14 cellular contexts compared by ENCODE assay signal in genomic region chr7:25726180-25726579, GRCh38.
DNase-seq lines count a peak whose midpoint lies in the region; ATAC-seq, FAIRE-seq and TF ChIP-seq lines count a peak whose summit lies in the region.
"Had no signal": no experiment of that assay in that cellular context is flagged by ENCODE, and none has a peak within 500 bp of the region (broad histone marks: within the 10 kb centered on the region; RNA-seq: fewer than 3 reads in every experiment).

No MANE protein-coding gene starts in this region.

- H3K4me2 ChIP-seq in Karpas-422 (ENCODE audit: low read depth, low read length, poor library complexity, severe bottlenecking) (no peak overlapping the region), K562 (ENCODE audit: insufficient read depth, low read length) (no peak overlapping the region; the same call in 1 of the 2 replicates)

- H2AFZ ChIP-seq in Karpas-422 (ENCODE audit: low read length): no peak overlapping the region
- H2AFZ ChIP-seq in K562 (ENCODE audit: low read depth, low read length): peak overlapping the region; percentile 69

- H3K79me2 ChIP-seq in Karpas-422 (ENCODE audit: low read length) (no peaks in the 10 kb centered on the region), K562 (ENCODE audit: control insufficient read depth, insufficient read depth, low read length) (no peaks in the 10 kb centered on the region)

- POLR2A ChIA-PET in K562 (lab: Yijun Ruan, JAX): interaction anchor here (0.6 kb wide), 1 partner anchor 262 kb away, joined by 3 read pairs; no protein-coding TSS in a partner anchor
- POLR2A ChIA-PET in activated CD4-positive, alpha-beta T cell treated with anti-CD3 and anti-CD28 coated beads, Interleukin-2, amount 10 ng/mL, durations not matched to agents 7 days and 5 days (lab: Charles Lee): no interaction called here
- POLR2A ChIA-PET in activated CD4-positive, alpha-beta memory T cell treated with anti-CD3 and anti-CD28 coated beads for 36 hours (lab: Charles Lee): no interaction called here

- no peaks in the 10 kb centered on the region for H3K9me3 Mint-ChIP-seq in nephron
- H3K9me3 Mint-ChIP-seq in activated CD4-positive, alpha-beta T cell treated with anti-CD3 and anti-CD28 coated beads, Interleukin-2, amount 10 ng/mL, durations not matched to agents 7 days and 5 days: no peaks in the 10 kb centered on the region
- H3K9me3 Mint-ChIP-seq in activated CD4-positive, alpha-beta memory T cell treated with anti-CD3 and anti-CD28 coated beads for 36 hours: no peaks in the 10 kb centered on the region
- H3K9me3 Mint-ChIP-seq: activated T-helper 1 cell treated with anti-CD3 and anti-CD28 coated beads, Interleukin-12 subunit alpha, Interleukin-12 subunit beta, Interleukin-2, Interleukin-4 antibody, amounts not matched to agents 30 ng/mL and 10 ng/mL and 1 ng/mL, durations not matched to agents 14 hours and 24 hours and 36 hours had no signal

- no peaks in the 10 kb centered on the region for H4K20me1 ChIP-seq in Karpas-422 (ENCODE audit: insufficient read depth, low read depth, low read length)
- H4K20me1 ChIP-seq in K562 (replicated peaks; ENCODE audit: control insufficient read depth, insufficient read depth, low read length): no peaks in the 10 kb centered on the region

- no peak for FAIRE-seq in K562 (lab: Jason Lieb, UNC)

- no peak for TF ChIP-seq POLR2A in K562 (conservative IDR thresholded peaks at IDR 0.05)
- no peak for TF ChIP-seq POLR2A in testis (IDR thresholded peaks at IDR 0.05)

- H3K4me3 Mint-ChIP-seq in nephron: peak overlapping the region; percentile 20 to 45 (median 43)
- no peak overlapping the region for H3K4me3 Mint-ChIP-seq in activated CD4-positive, alpha-beta T cell treated with anti-CD3 and anti-CD28 coated beads, Interleukin-2, amount 10 ng/mL, durations not matched to agents 7 days and 5 days
- no peak overlapping the region for H3K4me3 Mint-ChIP-seq in activated CD4-positive, alpha-beta memory T cell treated with anti-CD3 and anti-CD28 coated beads for 36 hours
- H3K4me3 Mint-ChIP-seq: activated T-helper 1 cell treated with anti-CD3 and anti-CD28 coated beads, Interleukin-12 subunit alpha, Interleukin-12 subunit beta, Interleukin-2, Interleukin-4 antibody, amounts not matched to agents 30 ng/mL and 10 ng/mL and 1 ng/mL, durations not matched to agents 14 hours and 24 hours and 36 hours had no signal

- no peaks in the 10 kb centered on the region for H3K27me3 ChIP-seq in Karpas-422 (ENCODE audit: low read length)
- peaks cover 4 to 5% of the 10 kb centered on the region in 2 experiments; a peak in 1 of 5 replicates for H3K27me3 ChIP-seq in K562 (ENCODE audit: control insufficient read depth in 2 of 2, insufficient read depth in 2 of 2, low read length in 2 of 2)
- H3K27me3 ChIP-seq in testis: no peaks in the 10 kb centered on the region
- H3K27me3 ChIP-seq: tibial artery had no signal

- H3K36me3 ChIP-seq in Karpas-422 (ENCODE audit: insufficient read depth, low read length) (no peaks in the 10 kb centered on the region), K562 (ENCODE audit: control insufficient read depth, insufficient read depth, low read length) (no peaks in the 10 kb centered on the region), testis (ENCODE audit: low read depth, missing control alignments) (no peaks in the 10 kb centered on the region)
- H3K36me3 ChIP-seq: tibial artery had no signal

- no TSS peak for BruUV-seq in K562 (replicated peaks; lab: Mats Ljungman, UMichigan)

- H3K27ac ChIP-seq in Karpas-422 (ENCODE audit: low read length) (no peak overlapping the region), K562 (ENCODE audit: extremely low read depth, low read depth, low read length) (no peak overlapping the region), testis (peak overlapping the region in 1 of 2 donors; percentile 46)
- H3K27ac ChIP-seq: tibial artery had no signal

- H3K4me1 ChIP-seq in Karpas-422 (ENCODE audit: low read length) (peaks cover 3% of the 10 kb centered on the region), K562 (replicated peaks in 1 of 2; ENCODE audit: control insufficient read depth in 2 of 2, insufficient read depth in 2 of 2, low read length in 2 of 2) (peaks cover 4 to 10% of the 10 kb centered on the region in 2 experiments; a peak in 4 of 5 replicates), testis (peaks cover 8% of the 10 kb centered on the region)

- H3K9me3 ChIP-seq in Karpas-422 (ENCODE audit: low read length) (no peaks in the 10 kb centered on the region), K562 (replicated peaks; ENCODE audit: control insufficient read depth, insufficient read depth, low read depth, low read length) (no peaks in the 10 kb centered on the region), testis (no peaks in the 10 kb centered on the region)
- H3K9me3 ChIP-seq: tibial artery had no signal

- TF ChIP-seq RAD21 in K562 (CRISPR knock-in tag; conservative IDR thresholded peaks at IDR 0.05 in 1 of 2, IDR thresholded peaks at IDR 0.05 in 1 of 2): no peak

- in situ Hi-C loops in K562 (cut with MboI): no loop called here

- CTCF ChIA-PET in K562 (lab: Yijun Ruan, JAX; ENCODE audit: low intra/inter-chr PET ratio): no interaction called here
- CTCF ChIA-PET in activated CD4-positive, alpha-beta T cell treated with anti-CD3 and anti-CD28 coated beads, Interleukin-2, amount 10 ng/mL, durations not matched to agents 7 days and 5 days (lab: Charles Lee): no interaction called here
- CTCF ChIA-PET in activated CD4-positive, alpha-beta memory T cell treated with anti-CD3 and anti-CD28 coated beads for 36 hours (lab: Charles Lee): no interaction called here

- H3K9ac ChIP-seq in Karpas-422 (ENCODE audit: low read length) (no peak overlapping the region), K562 (ENCODE audit: insufficient read depth in 1 of 2, low read depth in 2 of 2, low read length in 2 of 2) (no peak overlapping the region; a peak in 1 of 4 replicates)

- no peaks in the 10 kb centered on the region for H3K36me3 Mint-ChIP-seq in nephron (ENCODE audit: low read depth)
- no peaks in the 10 kb centered on the region for H3K36me3 Mint-ChIP-seq in activated CD4-positive, alpha-beta T cell treated with anti-CD3 and anti-CD28 coated beads, Interleukin-2, amount 10 ng/mL, durations not matched to agents 7 days and 5 days (ENCODE audit: low read depth)
- no peaks in the 10 kb centered on the region for H3K36me3 Mint-ChIP-seq in activated CD4-positive, alpha-beta memory T cell treated with anti-CD3 and anti-CD28 coated beads for 36 hours

- H3K27me3 Mint-ChIP-seq in nephron (ENCODE audit: low read depth): no peaks in the 10 kb centered on the region
- peaks cover 4% of the 10 kb centered on the region for H3K27me3 Mint-ChIP-seq in activated CD4-positive, alpha-beta T cell treated with anti-CD3 and anti-CD28 coated beads, Interleukin-2, amount 10 ng/mL, durations not matched to agents 7 days and 5 days
- no peaks in the 10 kb centered on the region for H3K27me3 Mint-ChIP-seq in activated CD4-positive, alpha-beta memory T cell treated with anti-CD3 and anti-CD28 coated beads for 36 hours

- peak overlapping the region; percentile 68 to 91 (median 85) for H3K27ac Mint-ChIP-seq in nephron
- no peak overlapping the region for H3K27ac Mint-ChIP-seq in activated CD4-positive, alpha-beta T cell treated with anti-CD3 and anti-CD28 coated beads, Interleukin-2, amount 10 ng/mL, durations not matched to agents 7 days and 5 days
- no peak overlapping the region for H3K27ac Mint-ChIP-seq in activated CD4-positive, alpha-beta memory T cell treated with anti-CD3 and anti-CD28 coated beads for 36 hours
- H3K27ac Mint-ChIP-seq: activated T-helper 1 cell treated with anti-CD3 and anti-CD28 coated beads, Interleukin-12 subunit alpha, Interleukin-12 subunit beta, Interleukin-2, Interleukin-4 antibody, amounts not matched to agents 30 ng/mL and 10 ng/mL and 1 ng/mL, durations not matched to agents 14 hours and 24 hours and 36 hours; progenitor cell of endocrine pancreas had no signal

- DNase-seq in ELF-1 (ENCODE audit: low read depth, low spot score) (peak; percentile 93), Karpas-422 (peak; percentile 15), K562 (ENCODE audit: extremely low read depth in 1 of 4, low spot score in 3 of 4) (peak in 1 of 4 experiments; percentile 32), testis (no peak)
- no peak for DNase-seq in activated CD4-positive, alpha-beta T cell treated with anti-CD3 and anti-CD28 coated beads, Interleukin-2, amount 10 ng/mL, durations not matched to agents 7 days and 5 days
- no peak for DNase-seq in activated CD4-positive, alpha-beta memory T cell treated with anti-CD3 and anti-CD28 coated beads for 36 hours
- DNase-seq: activated CD4-positive, alpha-beta T cell treated with anti-CD3 and anti-CD28 coated beads, Interleukin-2, amount 50 U/mL, for 48 hours; anterior cingulate cortex; NCI-H526 treated with DMSO at 0.1 percent for 48 hours; tibial artery had no signal

- H3K9me2 ChIP-seq in Karpas-422 (replicated peaks; ENCODE audit: insufficient read depth, low read length): no peaks in the 10 kb centered on the region

- 2% methylated on average over 5 of the region's 5 CpGs for WGBS in K562 (ENCODE audit: insufficient coverage, low coverage, missing lambda C conversion rate)
- 53 to 58% methylated on average over 4 to 5 of the region's 5 CpGs for WGBS in testis, 2 donors

- TF ChIP-seq EP300 in K562 (IDR thresholded peaks at IDR 0.05; ENCODE audit: low read length): no peak

- H3K4me3 ChIP-seq in Karpas-422 (ENCODE audit: low read length): no peak overlapping the region
- H3K4me3 ChIP-seq in K562: no peak overlapping the region
- no peak overlapping the region for H3K4me3 ChIP-seq in testis
- H3K4me3 ChIP-seq: tibial artery had no signal

- no peaks in the 10 kb centered on the region for H3K9me1 ChIP-seq in K562 (ENCODE audit: control insufficient read depth, insufficient read depth, low read length)

- intact Hi-C loops in K562 (cut with micrococcal nuclease) (no loop called here), testis (cut with DNase I; ENCODE audit: low total_unique reads) (no loop called here)
- intact Hi-C loops in activated CD4-positive, alpha-beta memory T cell treated with anti-CD3 and anti-CD28 coated beads for 36 hours (cut with micrococcal nuclease): no loop called here

- ATAC-seq in K562 (peak; percentile 56), GM19395 (IDR thresholded peaks at IDR 0.05; ENCODE audit: unreplicated experiment) (no peak)

- H3K4me1 Mint-ChIP-seq in nephron: peaks cover 42% of the 10 kb centered on the region
- H3K4me1 Mint-ChIP-seq in activated CD4-positive, alpha-beta T cell treated with anti-CD3 and anti-CD28 coated beads, Interleukin-2, amount 10 ng/mL, durations not matched to agents 7 days and 5 days: no peaks in the 10 kb centered on the region
- no peaks in the 10 kb centered on the region for H3K4me1 Mint-ChIP-seq in activated CD4-positive, alpha-beta memory T cell treated with anti-CD3 and anti-CD28 coated beads for 36 hours (ENCODE audit: low read depth)

- TF ChIP-seq CTCF in K562 (IDR thresholded peaks at IDR 0.05 in 2 of 3, conservative IDR thresholded peaks at IDR 0.05 in 1 of 3; ENCODE audit: insufficient read depth in 2 of 3, low read depth in 1 of 3, low read length in 3 of 3): no peak
- TF ChIP-seq CTCF in nephron (IDR thresholded peaks at IDR 0.05; ENCODE audit: unreplicated experiment in 3 of 3): no peak
- no peak for TF ChIP-seq CTCF in testis (IDR thresholded peaks at IDR 0.05)

TF ChIP-seq in K562, 482 proteins besides CTCF, POLR2A, EP300 and RAD21 (continues in another document):
- TF ChIP-seq NR2C2 (CRISPR knock-in tag; IDR thresholded peaks at IDR 0.05): no peak
- TF ChIP-seq NR2C2 (tag; IDR thresholded peaks at IDR 0.05): 0 out of 2 replicates have a peak, but pooled peaks have one; percentile 35

Comparison
In these comparisons a context has a peak if more than half of its experiments do, and no peak if none do; other contexts are left out.
1. DNase-seq: peak in ELF-1 (single experiment) and Karpas-422 (single experiment); none in activated CD4-positive, alpha-beta T cell treated with anti-CD3 and anti-CD28 coated beads, Interleukin-2, amount 10 ng/mL, durations not matched to agents 7 days and 5 days (single experiment), testis (single experiment) and activated CD4-positive, alpha-beta memory T cell treated with anti-CD3 and anti-CD28 coated beads for 36 hours (single experiment).
2. H3K27ac Mint-ChIP-seq: peak in nephron (3 of 3); none in activated CD4-positive, alpha-beta T cell treated with anti-CD3 and anti-CD28 coated beads, Interleukin-2, amount 10 ng/mL, durations not matched to agents 7 days and 5 days (single experiment) and activated CD4-positive, alpha-beta memory T cell treated with anti-CD3 and anti-CD28 coated beads for 36 hours (single experiment).
3. H3K4me3 Mint-ChIP-seq: peak in nephron (3 of 3); none in activated CD4-positive, alpha-beta T cell treated with anti-CD3 and anti-CD28 coated beads, Interleukin-2, amount 10 ng/mL, durations not matched to agents 7 days and 5 days (single experiment) and activated CD4-positive, alpha-beta memory T cell treated with anti-CD3 and anti-CD28 coated beads for 36 hours (single experiment).